Comparison of ENCODE assay signal across 6 cellular contexts in genomic region chr5:4653475-4653874, GRCh38.
"Had no signal": no experiment of that assay in that cellular context is flagged by ENCODE, and none has a peak within 500 bp of the region (broad histone marks: within the 10 kb centered on the region; RNA-seq: fewer than 3 reads in every experiment).

No MANE protein-coding gene starts in this region.

- DNase-seq: GM23248, H9, HCEC 1CT had no signal

- H3K4me3 ChIP-seq: GM23248 had no signal

- H3K36me3 Mint-ChIP-seq: IgD-negative memory B cell had no signal

- H3K4me3 Mint-ChIP-seq: H9, IgD-negative memory B cell had no signal

- H3K4me1 Mint-ChIP-seq: IgD-negative memory B cell had no signal

- H3K9ac ChIP-seq: GM23248 had no signal

- H3K27ac ChIP-seq: GM23248, HL-60 had no signal

- H3K27me3 Mint-ChIP-seq: IgD-negative memory B cell had no signal

- H2AFZ ChIP-seq: GM23248 had no signal

- H3K27ac Mint-ChIP-seq: H9, IgD-negative memory B cell had no signal

- ATAC-seq: HepG2 had no signal
